24 cellular contexts compared by ENCODE assay signal in the genomic region with DNA sequence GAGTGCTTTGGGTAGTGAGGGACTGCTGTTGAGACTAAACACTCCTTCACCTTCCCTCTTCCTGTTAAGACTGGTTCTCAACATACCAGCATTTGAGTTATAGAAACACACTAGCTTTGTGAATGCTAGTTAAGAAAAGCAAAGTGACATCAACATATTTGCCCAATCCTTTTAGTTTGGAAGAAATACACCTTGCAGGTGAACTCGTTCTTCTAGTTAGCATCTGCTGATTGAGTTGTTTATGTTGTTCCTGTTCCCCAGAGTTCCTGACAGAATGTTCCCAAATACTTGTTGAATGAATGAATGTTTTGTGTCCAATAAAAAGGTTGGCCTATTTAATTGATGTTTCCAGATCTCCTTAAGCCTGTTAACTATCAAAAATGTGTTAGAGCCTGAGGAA.
"Had no signal": no experiment of that assay in that cellular context is flagged by ENCODE, and none has a peak within 500 bp of the region (broad histone marks: within the 10 kb centered on the region; RNA-seq: fewer than 3 reads in every experiment).

No MANE protein-coding gene starts in this region.

- DNase-seq: activated CD4-positive, alpha-beta memory T cell treated with anti-CD3 and anti-CD28 coated beads, Interleukin-2, amount 10 ng/mL, durations not matched to agents 7 days and 5 days; activated CD4-positive, alpha-beta T cell treated with anti-CD3 and anti-CD28 coated beads for 1 hour; activated CD4-positive, alpha-beta T cell treated with anti-CD3 and anti-CD28 coated beads, Interleukin-2, amount 10 ng/mL, durations not matched to agents 7 days and 5 days; activated CD8-positive, alpha-beta memory T cell treated with anti-CD3 and anti-CD28 coated beads, Interleukin-2, amount 50 U/mL, for 48 hours; activated gamma-delta T cell treated with Interleukin-2 at 50 U/mL for 16 hours; activated naive CD4-positive, alpha-beta T cell treated with anti-CD3 and anti-CD28 coated beads, Interleukin-2, amount 50 U/mL, for 16 hours; activated T-cell treated with anti-CD3 and anti-CD28 coated beads, Interleukin-2, amount 50 U/mL, for 4 hours; amygdala; caudate nucleus; endodermal cell; esophagus squamous epithelium; mammary epithelial cell; midbrain; naive thymus-derived CD4-positive, alpha-beta T cell; posterior cingulate gyrus; right lobe of liver; stimulated activated CD4-positive, alpha-beta T cell treated with anti-CD3 and anti-CD28 coated beads, Interleukin-4, amount 100 ng/mL, for 24 hours; stomach; T-helper 2 cell had no signal

- H3K27ac Mint-ChIP-seq: activated CD4-positive, alpha-beta memory T cell treated with anti-CD3 and anti-CD28 coated beads, Interleukin-2, amount 10 ng/mL, durations not matched to agents 7 days and 5 days; activated CD4-positive, alpha-beta T cell treated with anti-CD3 and anti-CD28 coated beads, Interleukin-2, amount 10 ng/mL, durations not matched to agents 7 days and 5 days; activated T-helper 17 cell treated with anti-CD3 and anti-CD28 coated beads, Interleukin-2, amount 50 U/mL, for 72 hours; endodermal cell; naive thymus-derived CD4-positive, alpha-beta T cell; stimulated activated memory B cell treated with anti-CD40 and anti-IgM and Interleukin-4, amounts not matched to agents 10 μg/mL and 1 μg/mL and 100 μg/mL, for 72 hours; WTC11 had no signal

- H3K36me3 Mint-ChIP-seq: WTC11 had no signal

- H3K4me1 ChIP-seq: right lobe of liver, stomach, tibial nerve had no signal

- H3K27ac ChIP-seq: esophagus squamous epithelium, right lobe of liver, skin epidermis, stomach, tibial nerve had no signal

- H3K27me3 ChIP-seq: right lobe of liver, stomach, tibial nerve had no signal

- H3K9me3 ChIP-seq: esophagus squamous epithelium, right lobe of liver, stomach, tibial nerve had no signal

- H3K4me3 Mint-ChIP-seq: activated CD4-positive, alpha-beta memory T cell treated with anti-CD3 and anti-CD28 coated beads, Interleukin-2, amount 10 ng/mL, durations not matched to agents 7 days and 5 days; activated CD4-positive, alpha-beta T cell treated with anti-CD3 and anti-CD28 coated beads, Interleukin-2, amount 10 ng/mL, durations not matched to agents 7 days and 5 days; activated T-cell treated with anti-CD3 and anti-CD28 coated beads, Interleukin-2, amount 50 U/mL, for 4 hours; activated T-helper 17 cell treated with anti-CD3 and anti-CD28 coated beads, Interleukin-2, amount 50 U/mL, for 72 hours; endodermal cell; naive thymus-derived CD4-positive, alpha-beta T cell; stimulated activated memory B cell treated with anti-CD40 and anti-IgM and Interleukin-4, amounts not matched to agents 10 μg/mL and 1 μg/mL and 100 μg/mL, for 72 hours; WTC11 had no signal

- H3K4me3 ChIP-seq: esophagus squamous epithelium, right lobe of liver, skin epidermis, stomach, tibial nerve had no signal

- H3K27me3 Mint-ChIP-seq: stimulated activated memory B cell treated with anti-CD40 and anti-IgM and Interleukin-4, amounts not matched to agents 10 μg/mL and 1 μg/mL and 100 μg/mL, for 72 hours had no signal

- H3K4me1 Mint-ChIP-seq: activated CD4-positive, alpha-beta memory T cell treated with anti-CD3 and anti-CD28 coated beads, Interleukin-2, amount 10 ng/mL, durations not matched to agents 7 days and 5 days had no signal

- ATAC-seq: activated T-cell treated with anti-CD3 and anti-CD28 coated beads, Interleukin-2, amount 50 U/mL, for 4 hours; activated T-helper 17 cell treated with anti-CD3 and anti-CD28 coated beads, Interleukin-2, amount 50 U/mL, for 72 hours; naive thymus-derived CD4-positive, alpha-beta T cell; right lobe of liver; stimulated activated memory B cell treated with anti-CD40 and anti-IgM and Interleukin-4, amounts not matched to agents 10 μg/mL and 1 μg/mL and 100 μg/mL, for 72 hours; WTC11 had no signal

- H3K9me3 Mint-ChIP-seq: activated CD4-positive, alpha-beta memory T cell treated with anti-CD3 and anti-CD28 coated beads, Interleukin-2, amount 10 ng/mL, durations not matched to agents 7 days and 5 days; activated CD4-positive, alpha-beta T cell treated with anti-CD3 and anti-CD28 coated beads, Interleukin-2, amount 10 ng/mL, durations not matched to agents 7 days and 5 days; activated T-cell treated with anti-CD3 and anti-CD28 coated beads, Interleukin-2, amount 50 U/mL, for 4 hours; activated T-helper 17 cell treated with anti-CD3 and anti-CD28 coated beads, Interleukin-2, amount 50 U/mL, for 72 hours; endodermal cell; stimulated activated memory B cell treated with anti-CD40 and anti-IgM and Interleukin-4, amounts not matched to agents 10 μg/mL and 1 μg/mL and 100 μg/mL, for 72 hours; WTC11 had no signal

- H3K36me3 ChIP-seq: esophagus squamous epithelium, right lobe of liver, stomach, tibial nerve had no signal
